25 cellular contexts compared by ENCODE assay signal in genomic region chr1:214085325-214085724, GRCh38.
DNase-seq lines count a peak whose midpoint lies in the region; ATAC-seq, FAIRE-seq and TF ChIP-seq lines count a peak whose summit lies in the region.
"Had no signal": no experiment of that assay in that cellular context is flagged by ENCODE, and none has a peak within 500 bp of the region (broad histone marks: within the 10 kb centered on the region; RNA-seq: fewer than 3 reads in every experiment).

No MANE protein-coding gene starts in this region.

- H3K4me1 ChIP-seq in liver (ENCODE audit: control insufficient read depth in 4 of 4, insufficient read depth in 4 of 4, low read length in 3 of 4) (no peaks in the 10 kb centered on the region), HepG2 (ENCODE audit: insufficient read depth, low read length) (peaks cover 9% of the 10 kb centered on the region), right lobe of liver (peaks cover 0 to 6% (median 0%) of the 10 kb centered on the region in 4 donors)
- H3K4me1 ChIP-seq: A549, BE2C, BLaER1 had no signal

- DNase-seq in HepG2 (ENCODE audit: low spot score) (no peak), right lobe of liver (no peak), kidney glomerular epithelial cell (lab: John Stamatoyannopoulos, UW) (no peak)
- DNase-seq: BE2C; C1 segment of cervical spinal cord; CD4-positive, alpha-beta memory T cell; CD4-positive, CD25-positive, alpha-beta regulatory T cell; CD8-positive, alpha-beta memory T cell; COR-L47; DMS 273 treated with DMSO at 0.1 percent for 48 hours; DMS153; DMS53; DMS79; DND-41; EL; GDM1 had no signal

- TF ChIP-seq CTCF in liver (IDR thresholded peaks at IDR 0.05; ENCODE audit: low read depth, low read length, missing input control) = no peak
- no peak for TF ChIP-seq CTCF in HepG2 (CRISPR knock-in tag; IDR thresholded peaks at IDR 0.05)
- no peak for TF ChIP-seq CTCF in right lobe of liver (IDR thresholded peaks at IDR 0.05)

- no peaks in the 10 kb centered on the region for H3K9me3 ChIP-seq in liver (ENCODE audit: control insufficient read depth in 4 of 4, low read length in 3 of 4)
- no peaks in the 10 kb centered on the region for H3K9me3 ChIP-seq in HepG2 (ENCODE audit: low read length)
- no peaks in the 10 kb centered on the region for H3K9me3 ChIP-seq in right lobe of liver
- H3K9me3 ChIP-seq: A549, BE2C had no signal

- TF ChIP-seq POLR2A in HepG2 (IDR thresholded peaks at IDR 0.05; ENCODE audit: insufficient read depth in 1 of 2, low read depth in 2 of 2, low read length in 2 of 2) (no peak), right lobe of liver (IDR thresholded peaks at IDR 0.05) (no peak)

- in situ Hi-C loops in HepG2 (cut with HindIII; ENCODE audit: extremely low pct_ligation_motif_present, low pct_unique_long_range_greater_than_20kb) = no loop called here

- no peaks in the 10 kb centered on the region for H3K79me2 ChIP-seq in HepG2 (ENCODE audit: insufficient read depth, low read length)

- no peak overlapping the region for H3K27ac ChIP-seq in liver (ENCODE audit: low read depth in 1 of 2, low read length in 2 of 2)
- H3K27ac ChIP-seq in HepG2 (ENCODE audit: extremely low read length, insufficient read depth, low read length) = no peak overlapping the region
- H3K27ac ChIP-seq in right lobe of liver = no peak overlapping the region
- H3K27ac ChIP-seq: 22Rv1, A549, BLaER1 had no signal

- H3K36me3 ChIP-seq in liver (ENCODE audit: control insufficient read depth in 4 of 4, insufficient read depth in 3 of 4, low read depth in 1 of 4, low read length in 3 of 4) (no peaks in the 10 kb centered on the region), HepG2 (replicated peaks in 1 of 2; ENCODE audit: control insufficient read depth in 1 of 2, insufficient read depth in 2 of 2, low read length in 2 of 2) (no peaks in the 10 kb centered on the region), right lobe of liver (no peaks in the 10 kb centered on the region)
- H3K36me3 ChIP-seq: BE2C, BLaER1 had no signal

- H4K20me1 ChIP-seq in HepG2 (ENCODE audit: insufficient read depth, low read length) = no peaks in the 10 kb centered on the region
- H4K20me1 ChIP-seq: BLaER1 had no signal

- H3K4me3 ChIP-seq in liver (ENCODE audit: low read depth in 1 of 3, low read length in 3 of 3) (no peak overlapping the region), HepG2 (replicated peaks in 1 of 3; ENCODE audit: insufficient read depth in 1 of 3, low read depth in 2 of 3, low read length in 3 of 3) (no peak overlapping the region), right lobe of liver (no peak overlapping the region)
- H3K4me3 ChIP-seq: A549, BLaER1, GM12878 had no signal

- CTCF ChIA-PET in HepG2 (lab: Yijun Ruan, JAX; ENCODE audit: low intra/inter-chr PET ratio, low total read pairs) = no interaction called here

- no peaks in the 10 kb centered on the region for H3K27me3 ChIP-seq in liver (ENCODE audit: control insufficient read depth in 4 of 4, insufficient read depth in 4 of 4, low read length in 3 of 4)
- no peaks in the 10 kb centered on the region for H3K27me3 ChIP-seq in HepG2 (ENCODE audit: control insufficient read depth in 1 of 2, insufficient read depth in 2 of 2, low read length in 2 of 2)
- H3K27me3 ChIP-seq in right lobe of liver = no peaks in the 10 kb centered on the region
- H3K27me3 ChIP-seq: BE2C, BLaER1 had no signal

- ATAC-seq in HepG2 (no peak), right lobe of liver (peak in 3 of 4 donors; percentile 46 to 65 (median 59)), GM18519 (IDR thresholded peaks at IDR 0.05; ENCODE audit: low FRiP score, unreplicated experiment) (no peak)
- ATAC-seq: A549, GM12878 had no signal

- no peak overlapping the region for H3K4me2 ChIP-seq in HepG2 (ENCODE audit: low read depth, low read length)
- H3K4me2 ChIP-seq: A549, BLaER1 had no signal

- intact Hi-C loops in HepG2 (cut with micrococcal nuclease; ENCODE audit: unreplicated experiment) (no loop called here), right lobe of liver (cut with DNase I) (no loop called here)

- 39% methylated on average over 2 of the region's 2 CpGs for WGBS in liver
- 82% methylated on average over 2 of the region's 2 CpGs for WGBS in HepG2 (ENCODE audit: low lambda C conversion rate)
- WGBS in right lobe of liver (ENCODE audit: insufficient coverage, low coverage, low lambda C conversion rate, missing lambda C conversion rate) = 54% methylated on average over 2 of the region's 2 CpGs

- no peak overlapping the region for H3K9ac ChIP-seq in liver (ENCODE audit: low read depth in 1 of 2, low read length in 2 of 2)
- H3K9ac ChIP-seq in HepG2 (ENCODE audit: insufficient read depth, low read depth, low read length) = no peak overlapping the region
- H3K9ac ChIP-seq: BLaER1 had no signal

- POLR2A ChIA-PET in HepG2 (lab: Yijun Ruan, JAX) = no interaction called here

- no peak for TF ChIP-seq RAD21 in liver (IDR thresholded peaks at IDR 0.05)
- TF ChIP-seq RAD21 in HepG2 (CRISPR knock-in tag; IDR thresholded peaks at IDR 0.05) = no peak

- BruUV-seq in HepG2 (replicated peaks; lab: Mats Ljungman, UMichigan) = no TSS peak

- no peak for FAIRE-seq in HepG2 (lab: Jason Lieb, UNC)
- FAIRE-seq: A549, GM12878, GM12892, GM18507, GM19239 had no signal

- TF ChIP-seq EP300 in HepG2 (IDR thresholded peaks at IDR 0.05; ENCODE audit: low read depth in 2 of 2, low read length in 2 of 2) = no peak
- TF ChIP-seq EP300 in HepG2 (CRISPR knock-in tag; IDR thresholded peaks at IDR 0.05; ENCODE audit: borderline replicate concordance) = no peak

- H2AFZ ChIP-seq in HepG2 (ENCODE audit: low read length) = no peak overlapping the region

TF ChIP-seq in liver, 16 proteins besides CTCF, POLR2A, EP300 and RAD21:
- TF ChIP-seq HNF4A (conservative IDR thresholded peaks at IDR 0.05) = peak; percentile 21 to 25
- TF ChIP-seq JUND (IDR thresholded peaks at IDR 0.05) = no peak
TF ChIP-seq in liver: peak in this region for 1.

TF ChIP-seq in HepG2, 621 proteins besides CTCF, POLR2A, EP300 and RAD21:
- TF ChIP-seq MAZ (IDR thresholded peaks at IDR 0.05; ENCODE audit: borderline replicate concordance, low read depth, low read length) (no peak), MAZ (CRISPR knock-in tag; IDR thresholded peaks at IDR 0.05; ENCODE audit: low read depth) (no peak), ZFP1 (CRISPR knock-in tag; IDR thresholded peaks at IDR 0.05) (no peak), HNF4A (CRISPR knock-in tag; IDR thresholded peaks at IDR 0.05) (no peak), ZSCAN5A (CRISPR knock-in tag; IDR thresholded peaks at IDR 0.05; ENCODE audit: borderline replicate concordance) (no peak), ZNF225 (CRISPR knock-in tag; IDR thresholded peaks at IDR 0.05) (no peak), E2F1 (CRISPR knock-in tag; IDR thresholded peaks at IDR 0.05) (no peak), SUZ12 (IDR thresholded peaks at IDR 0.05; ENCODE audit: low read depth, low read length) (no peak)

Comparison
In these comparisons a context has a peak if more than half of its experiments do, and no peak if none do; other contexts are left out.
1. ATAC-seq: peak in right lobe of liver (3 of 4); none in HepG2 (single experiment) and GM18519 (single experiment).